ENCODE assay signal across 1 cellular context in genomic region chr6:28896505-28897392, GRCh38.
TF ChIP-seq lines count a peak whose summit lies in the region.

No MANE protein-coding gene starts in this region.

TF ChIP-seq in GM12878, 131 proteins besides CTCF, POLR2A, EP300 and RAD21 (continued from another document and continues in another):
- TF ChIP-seq E2F4 (IDR thresholded peaks at IDR 0.05; ENCODE audit: low read depth, low read length) (0 out of 2 replicates have a peak, but pooled peaks have one; percentile 1), CEBPB (IDR thresholded peaks at IDR 0.05; ENCODE audit: borderline replicate concordance in 1 of 2, low read depth in 2 of 2, low read length in 2 of 2) (no peak), CREM (IDR thresholded peaks at IDR 0.05; ENCODE audit: low read depth) (no peak), CREB1 (IDR thresholded peaks at IDR 0.05; ENCODE audit: low read depth) (no peak), IKZF1 (conservative IDR thresholded peaks at IDR 0.05) (peak; percentile 80), WRNIP1 (IDR thresholded peaks at IDR 0.05; ENCODE audit: borderline replicate concordance, low read depth, low read length) (no peak), MEF2A (IDR thresholded peaks at IDR 0.05; ENCODE audit: insufficient read depth, low read depth, low read length) (no peak), POLR2AphosphoS2 (IDR thresholded peaks at IDR 0.05; ENCODE audit: low read depth, low read length) (no peak), BHLHE40 (IDR thresholded peaks at IDR 0.05; ENCODE audit: borderline replicate concordance in 1 of 2, low read depth in 2 of 2, low read length in 1 of 2) (no peak), NFYA (IDR thresholded peaks at IDR 0.05; ENCODE audit: borderline replicate concordance, low read depth, low read length) (no peak), RUNX3 (IDR thresholded peaks at IDR 0.05; ENCODE audit: low read length) (0 out of 2 replicates have a peak, but pooled peaks have one; percentile 23), BRCA1 (IDR thresholded peaks at IDR 0.05; ENCODE audit: low read depth, low read length) (no peak), CHD1 (IDR thresholded peaks at IDR 0.05; ENCODE audit: low read depth, low read length) (no peak), NRF1 (conservative IDR thresholded peaks at IDR 0.05; ENCODE audit: low read depth, low read length) (no peak), STAT1 (conservative IDR thresholded peaks at IDR 0.05) (no peak), HDAC2 (IDR thresholded peaks at IDR 0.05) (no peak), PKNOX1 (IDR thresholded peaks at IDR 0.05) (no peak), PAX8 (IDR thresholded peaks at IDR 0.05) (no peak), RAD51 (IDR thresholded peaks at IDR 0.05) (no peak), TCF12 (IDR thresholded peaks at IDR 0.05; ENCODE audit: low read depth, low read length) (0 out of 2 replicates have a peak, but pooled peaks have one; percentile 6), SKIL (IDR thresholded peaks at IDR 0.05; ENCODE audit: low read depth, poor library complexity, severe bottlenecking) (no peak), BCLAF1 (IDR thresholded peaks at IDR 0.05) (no peak), BACH1 (IDR thresholded peaks at IDR 0.05; ENCODE audit: borderline replicate concordance) (no peak), FOS (IDR thresholded peaks at IDR 0.05; ENCODE audit: borderline replicate concordance, extremely low read depth, insufficient read length) (no peak), PRDM15 (CRISPR knock-in tag; IDR thresholded peaks at IDR 0.05) (no peak), ZNF592 (IDR thresholded peaks at IDR 0.05) (no peak), NFXL1 (IDR thresholded peaks at IDR 0.05; ENCODE audit: borderline replicate concordance) (no peak), MAX (IDR thresholded peaks at IDR 0.05; ENCODE audit: low read depth, low read length) (no peak), STAT3 (IDR thresholded peaks at IDR 0.05; ENCODE audit: low read depth, low read length) (no peak), TCF7 (IDR thresholded peaks at IDR 0.05; ENCODE audit: borderline replicate concordance) (no peak), SP1 (IDR thresholded peaks at IDR 0.05; ENCODE audit: low read depth, low read length) (no peak), ZZZ3 (IDR thresholded peaks at IDR 0.05; ENCODE audit: control insufficient read depth, insufficient read length, low read depth) (no peak), ZNF217 (IDR thresholded peaks at IDR 0.05) (no peak), SUZ12 (IDR thresholded peaks at IDR 0.05; ENCODE audit: unreplicated experiment) (no peak), PBX3 (IDR thresholded peaks at IDR 0.05; ENCODE audit: insufficient replicate concordance, low read depth, low read length) (no peak), ELK1 (IDR thresholded peaks at IDR 0.05; ENCODE audit: low read depth, low read length) (no peak), SPI1 (IDR thresholded peaks at IDR 0.05; ENCODE audit: borderline replicate concordance, insufficient read depth, low read depth, low read length) (no peak), POU2F2 (IDR thresholded peaks at IDR 0.05; ENCODE audit: borderline replicate concordance, low read depth, low read length) (0 out of 3 replicates have a peak, but pooled peaks have one; percentile 28), PML (IDR thresholded peaks at IDR 0.05; ENCODE audit: low read length) (no peak), DPF2 (IDR thresholded peaks at IDR 0.05) (0 out of 2 replicates have a peak, but pooled peaks have one; percentile 14)
